27 cellular contexts compared by ENCODE assay signal in genomic region chr4:85510632-85510984, GRCh38. TPM values are rescaled to one million over a fixed set of nuclear protein-coding genes. Genes with fewer than 3 reads are reported as not detected.
"Had no signal": no experiment of that assay in that cellular context is flagged by ENCODE, and none has a peak within 500 bp of the region (broad histone marks: within the 10 kb centered on the region; RNA-seq: fewer than 3 reads in every experiment).

No MANE protein-coding gene starts in this region.

- H3K4me3 Mint-ChIP-seq: activated B cell treated with CpG ODN at 0.5 μM for 24 hours; activated CD4-positive, alpha-beta memory T cell treated with anti-CD3 and anti-CD28 coated beads, Interleukin-2, amount 10 ng/mL, durations not matched to agents 7 days and 5 days; activated CD4-positive, alpha-beta T cell treated with anti-CD3 and anti-CD28 coated beads, Interleukin-2, amount 10 ng/mL, durations not matched to agents 24 days and 14 days; activated naive CD8-positive, alpha-beta T cell treated with anti-CD3 and anti-CD28 coated beads, Interleukin-2, amount 10 ng/mL, durations not matched to agents 7 days and 5 days; activated T-helper 17 cell treated with anti-CD3 and anti-CD28 coated beads, Interleukin-2, amount 50 U/mL, for 72 hours had no signal

- H3K9me3 Mint-ChIP-seq: activated CD4-positive, alpha-beta memory T cell treated with anti-CD3 and anti-CD28 coated beads, Interleukin-2, amount 10 ng/mL, durations not matched to agents 7 days and 5 days; activated CD4-positive, alpha-beta T cell treated with anti-CD3 and anti-CD28 coated beads, Interleukin-2, amount 10 ng/mL, durations not matched to agents 24 days and 14 days had no signal

- H3K4me3 ChIP-seq: adrenal gland, K562 had no signal

- H3K27me3 Mint-ChIP-seq: activated B cell treated with CpG ODN at 0.5 μM for 24 hours; activated CD4-positive, alpha-beta memory T cell treated with anti-CD3 and anti-CD28 coated beads, Interleukin-2, amount 10 ng/mL, durations not matched to agents 7 days and 5 days; activated CD4-positive, alpha-beta T cell treated with anti-CD3 and anti-CD28 coated beads, Interleukin-2, amount 10 ng/mL, durations not matched to agents 24 days and 14 days; activated naive CD8-positive, alpha-beta T cell treated with anti-CD3 and anti-CD28 coated beads, Interleukin-2, amount 10 ng/mL, durations not matched to agents 7 days and 5 days had no signal

- DNase-seq: activated B cell treated with CpG ODN at 0.5 μM for 24 hours; activated CD4-positive, alpha-beta memory T cell treated with anti-CD3 and anti-CD28 coated beads, Interleukin-2, amount 10 ng/mL, durations not matched to agents 7 days and 5 days; activated CD4-positive, alpha-beta T cell treated with anti-CD3 and anti-CD28 coated beads for 1 hour; activated CD4-positive, alpha-beta T cell treated with anti-CD3 and anti-CD28 coated beads, Interleukin-2, amount 10 ng/mL, durations not matched to agents 24 days and 14 days; activated gamma-delta T cell treated with Interleukin-2 at 50 U/mL for 16 hours; activated naive CD4-positive, alpha-beta T cell treated with anti-CD3 and anti-CD28 coated beads, Interleukin-2, amount 50 U/mL, for 16 hours; activated naive CD8-positive, alpha-beta T cell treated with anti-CD3 and anti-CD28 coated beads, Interleukin-2, amount 10 ng/mL, durations not matched to agents 7 days and 5 days; activated T-cell treated with anti-CD3 and anti-CD28 coated beads for 4 hours; activated T-cell treated with anti-CD3 and anti-CD28 coated beads, Interleukin-2, amount 50 U/mL, for 48 hours; adrenal gland; anterior cingulate cortex; caudate nucleus; Karpas-422; MM.1S; NCI-H1105; NCI-H1436 treated with DMSO at 0.1 percent for 48 hours; NCI-H187; NCI-H2081; NCI-H446; NCI-H524; PC-3; SIG-M5; T-helper 2 cell; T1000 had no signal

- H3K36me3 Mint-ChIP-seq: activated naive CD8-positive, alpha-beta T cell treated with anti-CD3 and anti-CD28 coated beads, Interleukin-2, amount 10 ng/mL, durations not matched to agents 7 days and 5 days had no signal

- H3K27me3 ChIP-seq: adrenal gland had no signal

- H3K4me1 Mint-ChIP-seq: activated CD4-positive, alpha-beta memory T cell treated with anti-CD3 and anti-CD28 coated beads, Interleukin-2, amount 10 ng/mL, durations not matched to agents 7 days and 5 days; activated CD4-positive, alpha-beta T cell treated with anti-CD3 and anti-CD28 coated beads, Interleukin-2, amount 10 ng/mL, durations not matched to agents 24 days and 14 days; activated naive CD8-positive, alpha-beta T cell treated with anti-CD3 and anti-CD28 coated beads, Interleukin-2, amount 10 ng/mL, durations not matched to agents 7 days and 5 days; activated T-helper 17 cell treated with anti-CD3 and anti-CD28 coated beads, Interleukin-2, amount 50 U/mL, for 72 hours had no signal

- H3K27ac ChIP-seq: adrenal gland had no signal

- H3K27ac Mint-ChIP-seq: activated B cell treated with CpG ODN at 0.5 μM for 24 hours; activated CD4-positive, alpha-beta memory T cell treated with anti-CD3 and anti-CD28 coated beads, Interleukin-2, amount 10 ng/mL, durations not matched to agents 7 days and 5 days; activated CD4-positive, alpha-beta T cell treated with anti-CD3 and anti-CD28 coated beads, Interleukin-2, amount 10 ng/mL, durations not matched to agents 24 days and 14 days; activated naive CD8-positive, alpha-beta T cell treated with anti-CD3 and anti-CD28 coated beads, Interleukin-2, amount 10 ng/mL, durations not matched to agents 7 days and 5 days; activated T-helper 17 cell treated with anti-CD3 and anti-CD28 coated beads, Interleukin-2, amount 50 U/mL, for 72 hours had no signal

- H3K36me3 ChIP-seq: adrenal gland had no signal

- H3K4me1 ChIP-seq: adrenal gland had no signal

- H3K9me3 ChIP-seq: adrenal gland had no signal

RNA-seq across cellular contexts. Expression of gene ARHGAP24, which starts 35.7 kb away (rescaled TPM):
- total RNA-seq: activated CD4-positive, alpha-beta memory T cell treated with anti-CD3 and anti-CD28 coated beads, Interleukin-2, amount 10 ng/mL, durations not matched to agents 7 days and 5 days; activated CD4-positive, alpha-beta T cell treated with anti-CD3 and anti-CD28 coated beads, Interleukin-2, amount 10 ng/mL, durations not matched to agents 24 days and 14 days; activated CD8-positive, alpha-beta memory T cell treated with anti-CD3 and anti-CD28 coated beads for 36 hours had no signal
